In genomic region chr13:47707414-47707813, GRCh38 we compare ENCODE assay signal across 18 cellular contexts.
"Had no signal": no experiment of that assay in that cellular context is flagged by ENCODE, and none has a peak within 500 bp of the region (broad histone marks: within the 10 kb centered on the region; RNA-seq: fewer than 3 reads in every experiment).

No MANE protein-coding gene starts in this region.

- H3K4me1 ChIP-seq: heart right ventricle, right atrium auricular region, tibial artery, upper lobe of right lung, vagina had no signal

- ATAC-seq: esophagus mucosa; heart right ventricle; left lobe of liver; mucosa of descending colon; naive thymus-derived CD8-positive, alpha-beta T cell; upper lobe of right lung had no signal

- H3K36me3 ChIP-seq: heart right ventricle, right atrium auricular region, tibial artery, upper lobe of right lung, vagina had no signal

- H3K4me3 ChIP-seq: dorsolateral prefrontal cortex, heart right ventricle, mucosa of descending colon, right atrium auricular region, tibial artery, upper lobe of right lung, vagina had no signal

- DNase-seq: cortex of kidney; dorsolateral prefrontal cortex; effector CD8-positive, alpha-beta T cell; heart right ventricle; hypothalamus; kidney glomerular epithelial cell; mucosa of descending colon; naive thymus-derived CD8-positive, alpha-beta T cell; posterior cingulate gyrus; small intestine; stimulated activated CD4-positive, alpha-beta T cell treated with anti-CD3 and anti-CD28 coated beads, Interleukin-12 subunit alpha, Interleukin-12 subunit beta, amount 100 ng/mL, for 4 hours; stimulated activated naive CD4-positive, alpha-beta T cell; tibial artery; upper lobe of right lung had no signal

- H3K9me3 ChIP-seq: mucosa of descending colon, right atrium auricular region, tibial artery, upper lobe of right lung, vagina had no signal

- H3K27ac ChIP-seq: dorsolateral prefrontal cortex, heart right ventricle, right atrium auricular region, tibial artery, upper lobe of right lung, vagina had no signal

- H3K27me3 ChIP-seq: heart right ventricle, right atrium auricular region, tibial artery, upper lobe of right lung, vagina had no signal
